ENCODE assay signal across 13 cellular contexts in genomic region chr2:138780451-138780880, GRCh38. TPM values are rescaled to one million over a fixed set of nuclear protein-coding genes. Genes with fewer than 3 reads are reported as not detected.
DNase-seq lines count a peak whose midpoint lies in the region; ATAC-seq and TF ChIP-seq lines count a peak whose summit lies in the region.
"Had no signal": no experiment of that assay in that cellular context is flagged by ENCODE, and none has a peak within 500 bp of the region (broad histone marks: within the 10 kb centered on the region; RNA-seq: fewer than 3 reads in every experiment).

No MANE protein-coding gene starts in this region.

- H3K36me3 ChIP-seq in neuron (ENCODE audit: insufficient read depth, low read length) (no peaks in the 10 kb centered on the region), vagina (no peaks in the 10 kb centered on the region)

- H3K4me1 ChIP-seq in right cardiac atrium (ENCODE audit: control insufficient read depth, insufficient read depth, low read length), result no peaks in the 10 kb centered on the region
- H3K4me1 ChIP-seq in neuron (ENCODE audit: insufficient read depth, low read length), result peaks cover 22% of the 10 kb centered on the region
- H3K4me1 ChIP-seq in vagina, result peaks cover 10% of the 10 kb centered on the region

- no peaks in the 10 kb centered on the region for H3K9me3 ChIP-seq in right cardiac atrium (ENCODE audit: control insufficient read depth, low read length)
- H3K9me3 ChIP-seq in neuron (ENCODE audit: low read length), result peaks cover 6% of the 10 kb centered on the region
- no peaks in the 10 kb centered on the region for H3K9me3 ChIP-seq in vagina

- H3K27me3 ChIP-seq in right cardiac atrium (ENCODE audit: control insufficient read depth, insufficient read depth), result no peaks in the 10 kb centered on the region
- H3K27me3 ChIP-seq in neuron (ENCODE audit: insufficient read depth, low read length), result peaks cover 38% of the 10 kb centered on the region
- no peaks in the 10 kb centered on the region for H3K27me3 ChIP-seq in vagina

- TF ChIP-seq CTCF in vagina (IDR thresholded peaks at IDR 0.05), result no peak

- no peak for TF ChIP-seq POLR2A in vagina (IDR thresholded peaks at IDR 0.05)

- ATAC-seq in left cardiac atrium, result peak; percentile 65 to 72
- no peak for ATAC-seq in left ventricle myocardium superior
- peak in 1 of 2 donors; percentile 50 for ATAC-seq in right cardiac atrium
- ATAC-seq in HG03469 (IDR thresholded peaks at IDR 0.05; ENCODE audit: unreplicated experiment), result no peak

- WGBS in right cardiac atrium, result under 1% methylated on average over 39 of the region's 39 CpGs

- H3K36me3 Mint-ChIP-seq in immature natural killer cell, result peaks cover 0 to 6% (median 4%) of the 10 kb centered on the region in 3 donors

- no peak overlapping the region for H2AFZ ChIP-seq in neuron (ENCODE audit: low read depth, low read length)

- H3K4me3 ChIP-seq in right cardiac atrium (ENCODE audit: low read length) (peak overlapping the region; percentile 61), neuron (ENCODE audit: low read length) (peak overlapping the region; percentile 46), vagina (peak overlapping the region; percentile 10 to 32)

- intact Hi-C loops in left cardiac atrium (cut with DNase I), result loop anchor here (5.0 kb wide), 2 partner anchors 408 to 868 kb away; no protein-coding TSS in a partner anchor
- intact Hi-C loops in left ventricle myocardium superior (cut with micrococcal nuclease), result no loop called here
- intact Hi-C loops in right cardiac atrium (cut with DNase I), result loop anchor here in 1 of 4 donors (10.0 kb wide), 1 partner anchor 866 kb away; no protein-coding TSS in a partner anchor
- intact Hi-C loops in vagina (cut with DNase I), result no loop called here

- no peaks in the 10 kb centered on the region for H3K4me1 Mint-ChIP-seq in immature natural killer cell

- DNase-seq in left cardiac atrium (peak; percentile 20), left ventricle myocardium superior (no peak), right cardiac atrium (peak in 2 of 3 donors; percentile 12 to 42), vagina (ENCODE audit: extremely low spot score in 2 of 2) (no peak), immature natural killer cell (no peak)
- DNase-seq in activated CD4-positive, alpha-beta T cell treated with anti-CD3 and anti-CD28 coated beads for 48 hours, result no peak
- DNase-seq: activated CD4-positive, alpha-beta T cell treated with anti-CD3 and anti-CD28 coated beads for 1 hour; Karpas-422 had no signal

- H3K27me3 Mint-ChIP-seq in immature natural killer cell (ENCODE audit: low read depth in 3 of 3), result peaks cover 8 to 13% (median 11%) of the 10 kb centered on the region in 3 donors

- H3K27ac ChIP-seq in right cardiac atrium (ENCODE audit: low read length) (no peak overlapping the region), vagina (no peak overlapping the region)

- peaks cover 0 to 12% (median under 1%) of the 10 kb centered on the region in 6 donors for H3K9me3 Mint-ChIP-seq in immature natural killer cell
- H3K9me3 Mint-ChIP-seq: activated T-helper 2 cell treated with anti-CD3 and anti-CD28 coated beads, Interferon-gamma antibody, Interleukin-2, Interleukin-4, amounts not matched to agents 10 μg/mL and 5 μg/mL and 100 μg/mL, durations not matched to agents 14 hours and 24 hours and 36 hours had no signal

- H3K27ac Mint-ChIP-seq in immature natural killer cell, result no peak overlapping the region
- H3K27ac Mint-ChIP-seq: activated T-helper 2 cell treated with anti-CD3 and anti-CD28 coated beads, Interferon-gamma antibody, Interleukin-2, Interleukin-4, amounts not matched to agents 10 μg/mL and 5 μg/mL and 100 μg/mL, durations not matched to agents 14 hours and 24 hours and 36 hours had no signal

- no peak overlapping the region for H3K4me3 Mint-ChIP-seq in immature natural killer cell

RNA-seq across cellular contexts. Expression of gene NXPH2, which starts 0.3 kb away (rescaled TPM):
- not detected for total RNA-seq in left cardiac atrium
- total RNA-seq in left ventricle myocardium superior, result not detected
- not detected for total RNA-seq in right cardiac atrium
- polyA plus RNA-seq in right cardiac atrium, result not detected
- not detected for total RNA-seq in vagina
- polyA plus RNA-seq in immature natural killer cell, result not detected
- total RNA-seq: activated T-helper 2 cell treated with anti-CD3 and anti-CD28 coated beads, Interferon-gamma antibody, Interleukin-2, Interleukin-4, amounts not matched to agents 10 μg/mL and 5 μg/mL and 100 μg/mL, durations not matched to agents 14 hours and 24 hours and 36 hours; osteoblast; SK-MEL-5 had no signal

Comparison
In these comparisons a context has a peak if more than half of its experiments do, and no peak if none do; other contexts are left out.
1. ATAC-seq: peak in left cardiac atrium (2 of 2); none in left ventricle myocardium superior (single experiment) and HG03469 (single experiment).
2. DNase-seq: peak in left cardiac atrium (single experiment) and right cardiac atrium (2 of 3); none in left ventricle myocardium superior (single experiment), vagina (0 of 2), activated CD4-positive, alpha-beta T cell treated with anti-CD3 and anti-CD28 coated beads for 48 hours (single experiment) and immature natural killer cell (0 of 3).
3. intact Hi-C loops: an anchor here in left cardiac atrium (5.0 kb wide); none called in left ventricle myocardium superior and vagina.
4. Peak in every context shown above with its lines, with median percentiles within 50 percentile points of each other: H3K4me3 ChIP-seq.